Comparison of ENCODE assay signal across 1 cellular context in the genomic region with DNA sequence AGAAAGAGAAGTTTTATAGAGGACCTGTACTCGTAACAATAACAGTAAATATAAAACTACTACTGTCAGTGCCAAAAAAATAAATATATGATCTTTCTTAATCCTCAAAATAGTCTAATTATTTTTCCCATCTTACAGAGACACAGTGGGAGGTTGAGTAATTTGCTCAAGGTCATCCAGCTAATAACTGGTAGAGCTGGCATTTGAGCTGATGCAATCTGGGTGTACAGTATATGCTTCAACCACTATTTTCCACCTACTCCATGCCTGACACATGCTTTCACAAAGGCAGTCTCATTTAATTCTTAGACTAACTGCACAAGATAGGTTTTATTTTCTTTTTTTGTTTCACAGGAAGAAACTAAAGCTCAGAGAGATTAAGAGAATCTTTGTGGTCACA.
A peak's percentile ranks its signal among the peaks of the same experiment; 100 is the strongest.
TF ChIP-seq lines count a peak whose summit lies in the region.

No MANE protein-coding gene starts in this region.

TF ChIP-seq in WTC11, 78 proteins besides CTCF, POLR2A, EP300 and RAD21 (continued from another document):
- TF ChIP-seq, protein P1, sequence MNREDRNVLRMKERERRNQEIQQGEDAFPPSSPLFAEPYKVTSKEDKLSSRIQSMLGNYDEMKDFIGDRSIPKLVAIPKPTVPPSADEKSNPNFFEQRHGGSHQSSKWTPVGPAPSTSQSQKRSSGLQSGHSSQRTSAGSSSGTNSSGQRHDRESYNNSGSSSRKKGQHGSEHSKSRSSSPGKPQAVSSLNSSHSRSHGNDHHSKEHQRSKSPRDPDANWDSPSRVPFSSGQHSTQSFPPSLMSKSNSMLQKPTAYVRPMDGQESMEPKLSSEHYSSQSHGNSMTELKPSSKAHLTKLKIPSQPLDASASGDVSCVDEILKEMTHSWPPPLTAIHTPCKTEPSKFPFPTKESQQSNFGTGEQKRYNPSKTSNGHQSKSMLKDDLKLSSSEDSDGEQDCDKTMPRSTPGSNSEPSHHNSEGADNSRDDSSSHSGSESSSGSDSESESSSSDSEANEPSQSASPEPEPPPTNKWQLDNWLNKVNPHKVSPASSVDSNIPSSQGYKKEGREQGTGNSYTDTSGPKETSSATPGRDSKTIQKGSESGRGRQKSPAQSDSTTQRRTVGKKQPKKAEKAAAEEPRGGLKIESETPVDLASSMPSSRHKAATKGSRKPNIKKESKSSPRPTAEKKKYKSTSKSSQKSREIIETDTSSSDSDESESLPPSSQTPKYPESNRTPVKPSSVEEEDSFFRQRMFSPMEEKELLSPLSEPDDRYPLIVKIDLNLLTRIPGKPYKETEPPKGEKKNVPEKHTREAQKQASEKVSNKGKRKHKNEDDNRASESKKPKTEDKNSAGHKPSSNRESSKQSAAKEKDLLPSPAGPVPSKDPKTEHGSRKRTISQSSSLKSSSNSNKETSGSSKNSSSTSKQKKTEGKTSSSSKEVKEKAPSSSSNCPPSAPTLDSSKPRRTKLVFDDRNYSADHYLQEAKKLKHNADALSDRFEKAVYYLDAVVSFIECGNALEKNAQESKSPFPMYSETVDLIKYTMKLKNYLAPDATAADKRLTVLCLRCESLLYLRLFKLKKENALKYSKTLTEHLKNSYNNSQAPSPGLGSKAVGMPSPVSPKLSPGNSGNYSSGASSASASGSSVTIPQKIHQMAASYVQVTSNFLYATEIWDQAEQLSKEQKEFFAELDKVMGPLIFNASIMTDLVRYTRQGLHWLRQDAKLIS (CRISPR knock-in tag; IDR thresholded peaks at IDR 0.05; ENCODE audit: borderline replicate concordance) = no peak
- TF ChIP-seq ZNF423 (CRISPR knock-in tag; IDR thresholded peaks at IDR 0.05) (no peak), GABPB1 (CRISPR knock-in tag; IDR thresholded peaks at IDR 0.05) (peak; percentile 99)
